ENCODE assay signal across 8 cellular contexts in genomic region chr12:109808876-109809646, GRCh38. TPM values are rescaled to one million over a fixed set of nuclear protein-coding genes. Genes with fewer than 3 reads are reported as not detected.
"Had no signal": no experiment of that assay in that cellular context is flagged by ENCODE, and none has a peak within 500 bp of the region (broad histone marks: within the 10 kb centered on the region; RNA-seq: fewer than 3 reads in every experiment).

No MANE protein-coding gene starts in this region.

- H3K4me1 Mint-ChIP-seq: GM23338, IgD-negative memory B cell had no signal

- H3K4me1 ChIP-seq: HAP-1 had no signal

- H3K27ac ChIP-seq: HL-60 had no signal

- H3K4me3 ChIP-seq: GM23338, HAP-1 had no signal

- H3K27me3 Mint-ChIP-seq: IgD-negative memory B cell had no signal

- H3K27ac Mint-ChIP-seq: GM23338, IgD-negative memory B cell had no signal

- H3K36me3 Mint-ChIP-seq: IgD-negative memory B cell had no signal

- H3K4me2 ChIP-seq: GM23338 had no signal

- H2AFZ ChIP-seq: GM23338 had no signal

- H3K4me3 Mint-ChIP-seq: GM23338, IgD-negative memory B cell had no signal

- DNase-seq: H7, Kasumi-1, KG1 had no signal

- H3K9me3 Mint-ChIP-seq: GM23338, IgD-negative memory B cell had no signal

- ATAC-seq: GM23338, HCT116 had no signal

RNA-seq across cellular contexts. Expression of gene TRPV4, which starts 24.1 kb away (rescaled TPM):
- polyA plus RNA-seq: IgD-negative memory B cell had no signal
